31 cellular contexts compared by ENCODE assay signal in genomic region chr1:19920132-19920710, GRCh38. TPM values are rescaled to one million over a fixed set of nuclear protein-coding genes. Genes with fewer than 3 reads are reported as not detected.
"Had no signal": no experiment of that assay in that cellular context is flagged by ENCODE, and none has a peak within 500 bp of the region (broad histone marks: within the 10 kb centered on the region; RNA-seq: fewer than 3 reads in every experiment).

No MANE protein-coding gene starts in this region.

- H3K4me1 ChIP-seq: body of pancreas, breast epithelium had no signal

- H3K27me3 ChIP-seq: body of pancreas, breast epithelium had no signal

- H3K36me3 ChIP-seq: breast epithelium had no signal

- H3K27ac ChIP-seq: body of pancreas, breast epithelium had no signal

- ATAC-seq: activated CD4-positive, alpha-beta T cell treated with anti-CD3 and anti-CD28 coated beads for 36 hours; activated CD4-positive, CD25-positive, alpha-beta regulatory T cell treated with anti-CD3 and anti-CD28 coated beads, Interleukin-2, amount 50 U/mL, for 24 hours; activated CD8-positive, alpha-beta T cell treated with anti-CD3 and anti-CD28 coated beads, Interleukin-2, amount 10 ng/mL, durations not matched to agents 7 days and 5 days; body of pancreas; WTC11 had no signal

- DNase-seq: activated CD4-positive, alpha-beta T cell treated with anti-CD3 and anti-CD28 coated beads for 36 hours; activated CD4-positive, alpha-beta T cell treated with anti-CD3 and anti-CD28 coated beads, Interleukin-2, amount 10 ng/mL, durations not matched to agents 7 days and 5 days; activated CD4-positive, alpha-beta T cell treated with anti-CD3 and anti-CD28 coated beads, Interleukin-2, amount 50 U/mL, for 48 hours; activated CD8-positive, alpha-beta T cell treated with anti-CD3 and anti-CD28 coated beads, Interleukin-2, amount 10 ng/mL, durations not matched to agents 7 days and 5 days; activated gamma-delta T cell; activated naive CD4-positive, alpha-beta T cell treated with Interleukin-2 at 50 U/mL for 16 hours; activated naive CD8-positive, alpha-beta T cell treated with anti-CD3 and anti-CD28 coated beads, Interleukin-2, amount 10 ng/mL, durations not matched to agents 7 days and 5 days; activated T-cell treated with anti-CD3 and anti-CD28 coated beads, Interleukin-2, amount 50 U/mL, for 24 hours; amygdala; body of pancreas; cerebellar nuclear complex; Karpas-422; NCI-H1417 treated with DMSO at 0.1 percent for 48 hours; NCI-H187 treated with DMSO at 0.1 percent for 48 hours; NCI-H2081; NCI-H2171 treated with DMSO at 0.1 percent for 48 hours; NCI-H2227 treated with DMSO at 0.1 percent for 48 hours; NCI-H446; NCI-H526 treated with DMSO at 0.1 percent for 48 hours; Right ventricle myocardium superior; SW 1271 had no signal

- H3K4me3 ChIP-seq: body of pancreas, breast epithelium had no signal

- H3K9me3 ChIP-seq: body of pancreas, breast epithelium had no signal

RNA-seq across cellular contexts. Expression of gene PLA2G2E, which starts 3.2 kb away (rescaled TPM):
- total RNA-seq: activated CD4-positive, alpha-beta T cell treated with anti-CD3 and anti-CD28 coated beads for 36 hours; activated CD4-positive, alpha-beta T cell treated with anti-CD3 and anti-CD28 coated beads, Interleukin-2, amount 10 ng/mL, durations not matched to agents 7 days and 5 days; activated CD8-positive, alpha-beta T cell treated with anti-CD3 and anti-CD28 coated beads, Interleukin-2, amount 10 ng/mL, durations not matched to agents 7 days and 5 days; activated naive CD8-positive, alpha-beta T cell treated with anti-CD3 and anti-CD28 coated beads, Interleukin-2, amount 10 ng/mL, durations not matched to agents 7 days and 5 days; activated T-helper 2 cell treated with anti-CD3 and anti-CD28 coated beads, Interferon-gamma antibody, Interleukin-2, Interleukin-4, amounts not matched to agents 10 μg/mL and 5 μg/mL and 100 μg/mL, durations not matched to agents 14 hours and 24 hours and 36 hours; astrocyte; body of pancreas; breast epithelium; MCF 10A; OCI-LY7; Right ventricle myocardium superior; T-helper 1 cell treated with Interleukin-12 subunit alpha and Interleukin-12 subunit beta and Interleukin-4 antibody, amounts not matched to agents 30 ng/mL and 1 ng/mL, for 36 hours; T-helper 2 cell treated with Interferon-gamma antibody and Interleukin-4, amounts not matched to agents 100 ng/mL and 5 ng/mL, for 36 hours; WTC11 had no signal
- polyA plus RNA-seq: adipose tissue had no signal

RNA-seq across cellular contexts. Expression of gene PLA2G2A, which starts 59.2 kb away (rescaled TPM):
- total RNA-seq: activated CD4-positive, alpha-beta T cell treated with anti-CD3 and anti-CD28 coated beads for 36 hours; activated CD4-positive, alpha-beta T cell treated with anti-CD3 and anti-CD28 coated beads, Interleukin-2, amount 10 ng/mL, durations not matched to agents 7 days and 5 days; activated CD8-positive, alpha-beta T cell treated with anti-CD3 and anti-CD28 coated beads, Interleukin-2, amount 10 ng/mL, durations not matched to agents 7 days and 5 days; activated naive CD8-positive, alpha-beta T cell treated with anti-CD3 and anti-CD28 coated beads, Interleukin-2, amount 10 ng/mL, durations not matched to agents 7 days and 5 days; activated T-helper 2 cell treated with anti-CD3 and anti-CD28 coated beads, Interferon-gamma antibody, Interleukin-2, Interleukin-4, amounts not matched to agents 10 μg/mL and 5 μg/mL and 100 μg/mL, durations not matched to agents 14 hours and 24 hours and 36 hours; astrocyte; MCF 10A; OCI-LY7; T-helper 1 cell treated with Interleukin-12 subunit alpha and Interleukin-12 subunit beta and Interleukin-4 antibody, amounts not matched to agents 30 ng/mL and 1 ng/mL, for 36 hours; T-helper 2 cell treated with Interferon-gamma antibody and Interleukin-4, amounts not matched to agents 100 ng/mL and 5 ng/mL, for 36 hours had no signal
